In the genomic region with DNA sequence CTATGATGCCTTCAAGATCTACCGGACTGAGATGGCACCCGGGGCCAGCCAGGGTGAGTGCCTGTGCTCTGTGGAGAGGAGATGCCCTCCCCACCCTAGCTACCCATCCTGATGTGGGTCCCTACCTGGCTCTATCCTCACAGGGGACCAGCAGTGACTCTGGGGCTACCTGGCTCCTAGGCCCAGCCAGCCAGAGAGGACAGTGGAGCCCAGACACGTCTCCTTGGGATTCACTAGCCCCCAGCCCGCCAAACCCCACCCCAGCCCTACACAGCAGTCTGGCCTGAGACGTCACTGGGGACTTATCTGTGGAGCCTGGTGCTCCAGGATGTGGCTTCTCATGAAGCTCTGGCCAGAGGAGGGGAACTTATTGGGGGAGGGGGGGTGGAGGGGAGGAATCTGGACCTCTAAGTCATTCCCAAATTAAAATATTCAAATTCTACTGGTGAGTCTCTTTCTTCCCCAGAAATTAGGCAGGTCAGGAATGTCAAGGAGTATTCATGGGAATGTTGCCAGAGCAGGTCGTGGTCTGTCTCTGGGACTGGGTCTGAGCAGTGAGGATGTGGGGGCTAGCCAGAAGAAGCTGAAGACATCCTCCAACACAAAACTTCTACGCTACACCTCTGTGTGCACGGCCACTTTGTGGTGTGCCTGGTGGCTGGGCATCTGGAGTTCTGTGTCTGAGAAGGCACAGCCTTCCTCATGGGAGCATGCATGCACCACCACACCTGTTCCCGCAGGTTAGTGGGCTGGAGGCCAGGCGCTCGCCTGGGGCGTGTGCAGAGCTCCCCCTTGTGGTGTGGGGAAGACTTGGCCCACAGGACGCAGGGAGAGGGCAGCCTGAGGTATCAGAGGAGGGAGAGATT, we compare ENCODE assay signal across 8 cellular contexts. TPM values are rescaled to one million over a fixed set of nuclear protein-coding genes. Genes with fewer than 3 reads are reported as not detected.
DNase-seq lines count a peak whose midpoint lies in the region; ATAC-seq and TF ChIP-seq lines count a peak whose summit lies in the region.
"Had no signal": no experiment of that assay in that cellular context is flagged by ENCODE, and none has a peak within 500 bp of the region (broad histone marks: within the 10 kb centered on the region; RNA-seq: fewer than 3 reads in every experiment).

No MANE protein-coding gene starts in this region.

- H3K4me1 Mint-ChIP-seq in WTC11, result peaks cover 11% of the 10 kb centered on the region

- H3K9me3 Mint-ChIP-seq in WTC11, result no peaks in the 10 kb centered on the region

- H3K9ac ChIP-seq in mammary epithelial cell (ENCODE audit: insufficient read depth, low read length) (no peak overlapping the region), liver (ENCODE audit: low read depth in 1 of 2, low read length in 2 of 2) (no peak overlapping the region)

- no peak overlapping the region for H2AFZ ChIP-seq in mammary epithelial cell (ENCODE audit: low read depth, low read length)

- H3K36me3 Mint-ChIP-seq in WTC11, result no peaks in the 10 kb centered on the region

- no peaks in the 10 kb centered on the region for H3K9me3 ChIP-seq in mammary epithelial cell (replicated peaks; ENCODE audit: insufficient read depth, low read length)
- no peaks in the 10 kb centered on the region for H3K9me3 ChIP-seq in liver (ENCODE audit: control insufficient read depth in 4 of 4, low read length in 3 of 4)

- CTCF ChIA-PET in WTC11 (lab: Charles Lee), result interaction anchor here (0.6 to 6.4 kb wide), 71 partner anchors 9 to 385 kb away, joined by 3 to 95 read pairs (median 5); partner anchors contain the start of genes ACIN1, BCL2L2, C14orf119 and EFS
- CTCF ChIA-PET in mammary epithelial cell (lab: Charles Lee; ENCODE audit: low non-redundant PET), result no interaction called here

- no TSS peak for BruUV-seq in mammary epithelial cell (replicated peaks; lab: Mats Ljungman, UMichigan)

- POLR2A ChIA-PET in WTC11 (lab: Charles Lee), result interaction anchor here (0.7 to 1.7 kb wide), 7 partner anchors 13 to 77 kb away, joined by 3 to 8 read pairs (median 4); partner anchors contain the start of genes PABPN1 and PPP1R3E

- H3K27ac ChIP-seq in mammary epithelial cell (ENCODE audit: insufficient read depth, low read depth, low read length), result no peak overlapping the region
- no peak overlapping the region for H3K27ac ChIP-seq in liver (ENCODE audit: low read depth in 1 of 2, low read length in 2 of 2)

- intact Hi-C loops in mammary epithelial cell (cut with micrococcal nuclease), result loop anchor here (1.0 to 2.0 kb wide), 3 partner anchors 51 to 183 kb away; no protein-coding TSS in a partner anchor

- H3K27me3 ChIP-seq in mammary epithelial cell (ENCODE audit: insufficient read depth, low read length), result no peaks in the 10 kb centered on the region
- H3K27me3 ChIP-seq in liver (ENCODE audit: control insufficient read depth in 4 of 4, insufficient read depth in 4 of 4, low read length in 3 of 4), result no peaks in the 10 kb centered on the region

- in situ Hi-C loops in mammary epithelial cell (cut with MboI; ENCODE audit: low sequenced_read_pairs in 2 of 2), result loop anchor here in 1 of 2 donors (10.0 kb wide), 1 partner anchor 115 kb away; no protein-coding TSS in a partner anchor

- no peaks in the 10 kb centered on the region for H3K79me2 ChIP-seq in mammary epithelial cell (ENCODE audit: insufficient read depth, low read length)

- no peak overlapping the region for H3K4me2 ChIP-seq in mammary epithelial cell (ENCODE audit: insufficient read depth, low read depth, low read length)

- ATAC-seq in WTC11 (peak; percentile 63), HG03280 (IDR thresholded peaks at IDR 0.05; ENCODE audit: unreplicated experiment) (no peak)

- DNase-seq in NCI-H1092 treated with DMSO at 0.1 percent for 48 hours (lab: John Stamatoyannopoulos, UW) (peak; percentile 44), WTC11 (ENCODE audit: low spot score) (peak; percentile 76), mammary epithelial cell (peak; percentile 55)
- DNase-seq in stimulated activated CD8-positive, alpha-beta memory T cell treated with anti-CD3 and anti-CD28 coated beads, Interleukin-12 subunit alpha, Interleukin-12 subunit beta, amount 100 ng/mL, for 4 hours (ENCODE audit: low read depth), result peak; percentile 37

- no peak overlapping the region for H3K4me3 ChIP-seq in mammary epithelial cell (replicated peaks in 1 of 3; ENCODE audit: insufficient read depth in 1 of 3, low read depth in 2 of 3, low read length in 3 of 3)
- no peak overlapping the region for H3K4me3 ChIP-seq in liver (ENCODE audit: low read depth in 1 of 3, low read length in 3 of 3)

- 32% methylated on average over 12 of the region's 13 CpGs for WGBS in mammary epithelial cell (ENCODE audit: low coverage, missing lambda C conversion rate)
- 39% methylated on average over 13 of the region's 13 CpGs for WGBS in liver

- no peaks in the 10 kb centered on the region for H4K20me1 ChIP-seq in mammary epithelial cell (ENCODE audit: insufficient read depth, low read length)

- dilution Hi-C loops in mammary epithelial cell (cut with HindIII; ENCODE audit: low sequenced_read_pairs), result loop anchor here (5.0 kb wide), 1 partner anchor 38 kb away; no protein-coding TSS in a partner anchor

- H3K4me1 ChIP-seq in mammary epithelial cell (ENCODE audit: insufficient read depth, low read length) (no peaks in the 10 kb centered on the region), liver (ENCODE audit: control insufficient read depth in 4 of 4, insufficient read depth in 4 of 4, low read length in 3 of 4) (no peaks in the 10 kb centered on the region)

- no peak overlapping the region for H3K27ac Mint-ChIP-seq in WTC11

- TF ChIP-seq RAD21 in liver (IDR thresholded peaks at IDR 0.05), result peak; percentile 93 to 99

- H3K27me3 Mint-ChIP-seq in WTC11 (ENCODE audit: low read depth), result peaks cover 59% of the 10 kb centered on the region

- no peak overlapping the region for H3K4me3 Mint-ChIP-seq in WTC11

- H3K36me3 ChIP-seq in mammary epithelial cell (ENCODE audit: insufficient read depth, low read length), result no peaks in the 10 kb centered on the region
- no peaks in the 10 kb centered on the region for H3K36me3 ChIP-seq in liver (ENCODE audit: control insufficient read depth in 4 of 4, insufficient read depth in 3 of 4, low read depth in 1 of 4, low read length in 3 of 4)

- TF ChIP-seq CTCF in GM12873 (IDR thresholded peaks at IDR 0.05; ENCODE audit: insufficient read depth, low read depth, low read length, missing control alignments) (peak; percentile 98), WTC11 (IDR thresholded peaks at IDR 0.05) (peak; percentile 93), mammary epithelial cell (conservative IDR thresholded peaks at IDR 0.05 in 1 of 2, IDR thresholded peaks at IDR 0.05 in 1 of 2; ENCODE audit: extremely low read depth in 1 of 2, insufficient read depth in 1 of 2, low read depth in 1 of 2, low read length in 2 of 2) (peak; percentile 91 to 99), liver (IDR thresholded peaks at IDR 0.05; ENCODE audit: low read depth, low read length, missing input control) (peak; percentile 93)

TF ChIP-seq in WTC11, 78 proteins besides CTCF, POLR2A, EP300 and RAD21 (continues in another document):
- TF ChIP-seq KAT7 (CRISPR knock-in tag; IDR thresholded peaks at IDR 0.05; ENCODE audit: borderline replicate concordance) (no peak), NR1H2 (CRISPR knock-in tag; IDR thresholded peaks at IDR 0.05) (no peak), FOXP1 (CRISPR knock-in tag; IDR thresholded peaks at IDR 0.05; ENCODE audit: borderline replicate concordance) (peak; percentile 56; the same call in 1 of the 2 replicates), GABPB1 (CRISPR knock-in tag; IDR thresholded peaks at IDR 0.05) (peak; percentile 54; the same call in 1 of the 2 replicates), CDX4 (CRISPR knock-in tag; IDR thresholded peaks at IDR 0.05; ENCODE audit: borderline replicate concordance) (no peak)

TF ChIP-seq in liver, 16 proteins besides CTCF, POLR2A, EP300 and RAD21 (continues in another document):
- no peak for TF ChIP-seq GABPA (IDR thresholded peaks at IDR 0.05 in 1 of 2, conservative IDR thresholded peaks at IDR 0.05 in 1 of 2)
- TF ChIP-seq NR2F2 (IDR thresholded peaks at IDR 0.05), result no peak
- no peak for TF ChIP-seq SP1 (IDR thresholded peaks at IDR 0.05)
- TF ChIP-seq FOXA2 (IDR thresholded peaks at IDR 0.05), result no peak
- no peak for TF ChIP-seq ZBTB33 (IDR thresholded peaks at IDR 0.05)
- no peak for TF ChIP-seq EGR1 (IDR thresholded peaks at IDR 0.05; ENCODE audit: low read depth in 2 of 2)
- no peak for TF ChIP-seq TAF1 (conservative IDR thresholded peaks at IDR 0.05)
- no peak for TF ChIP-seq HNF4A (conservative IDR thresholded peaks at IDR 0.05)

RNA-seq across cellular contexts. Expression of gene CMTM5, which starts 2.7 kb away (rescaled TPM):
- total RNA-seq in WTC11 (2021), result 0.24 to 0.41 TPM (median 0.39 TPM) in 3 replicates
- not detected for total RNA-seq in mammary epithelial cell
- polyA plus RNA-seq in mammary epithelial cell, result not detected
- not detected for polyA minus RNA-seq in mammary epithelial cell
- total RNA-seq in liver, result 1 to 10 TPM in 1 of 2 donors, not detected in 1; 5.5 TPM
- under 1 TPM in 1 of 2 donors, not detected in 1; 0.22 TPM for polyA plus RNA-seq in liver

RNA-seq across cellular contexts. Expression of gene IL25, which starts 7.0 kb away (rescaled TPM):
- total RNA-seq in WTC11 (2021) (0.24 TPM in 1 of 3 replicates, not detected in the others), mammary epithelial cell (not detected), liver (not detected)
- polyA plus RNA-seq in mammary epithelial cell (not detected), liver (not detected)
- not detected for polyA minus RNA-seq in mammary epithelial cell
- polyA plus RNA-seq: esophagus had no signal

RNA-seq across cellular contexts. Expression of gene EFS, which starts 14.6 kb away (rescaled TPM):
- total RNA-seq in WTC11 (2021) (35.3 to 47.4 TPM (median 43.5 TPM) in 3 replicates), mammary epithelial cell (1 to 10 TPM; 1.4 to 6.2 TPM), liver (under 1 TPM; 0.42 to 0.67 TPM)
- polyA plus RNA-seq in mammary epithelial cell (0.37 TPM), liver (under 1 TPM; 0.10 to 0.69 TPM)
- polyA minus RNA-seq in mammary epithelial cell, result not detected

RNA-seq across cellular contexts. Expression of gene SLC22A17, which starts 26.9 kb away (rescaled TPM):
- total RNA-seq in WTC11 (2021), result 42.3 to 52.4 TPM (median 51.4 TPM) in 3 replicates
- 1 to 10 TPM; 4.2 to 5.1 TPM for total RNA-seq in mammary epithelial cell
- 1.7 TPM for polyA plus RNA-seq in mammary epithelial cell
- polyA minus RNA-seq in mammary epithelial cell, result not detected
- total RNA-seq in liver, result 10 to 100 TPM in 1 of 2 donors, 1 to 10 TPM in 1; 2.4 to 14.6 TPM
- polyA plus RNA-seq in liver, result 1 to 10 TPM; 1.1 to 2.7 TPM

RNA-seq across cellular contexts. Expression of gene MYH6, which starts 28.5 kb away (rescaled TPM):
- total RNA-seq in WTC11 (2021) (0.09 to 0.14 TPM (median 0.09 TPM) in 3 replicates), mammary epithelial cell (not detected), liver (under 1 TPM; 0.05 to 0.17 TPM)
- polyA plus RNA-seq in mammary epithelial cell (not detected), liver (under 1 TPM in 1 of 2 donors, not detected in 1; 0.06 TPM)
- polyA minus RNA-seq in mammary epithelial cell, result not detected
